ENCODE assay signal across 23 cellular contexts in genomic region chr10:63498665-63499064, GRCh38.
"Had no signal": no experiment of that assay in that cellular context is flagged by ENCODE, and none has a peak within 500 bp of the region (broad histone marks: within the 10 kb centered on the region; RNA-seq: fewer than 3 reads in every experiment).

No MANE protein-coding gene starts in this region.

- H3K4me3 Mint-ChIP-seq: activated B cell treated with CpG ODN at 0.5 μM for 24 hours; activated CD4-positive, alpha-beta memory T cell treated with anti-CD3 and anti-CD28 coated beads for 36 hours; activated T-helper 17 cell treated with anti-CD3 and anti-CD28 coated beads, Interleukin-2, amount 50 U/mL, for 72 hours; brain; nephron progenitor cell had no signal

- DNase-seq: activated B cell treated with CpG ODN at 0.5 μM for 24 hours; activated CD4-positive, alpha-beta memory T cell treated with anti-CD3 and anti-CD28 coated beads for 36 hours; activated CD4-positive, alpha-beta T cell treated with anti-CD3 and anti-CD28 coated beads for 4 hours; activated naive CD4-positive, alpha-beta T cell treated with Interleukin-2 at 50 U/mL for 16 hours; activated T-cell treated with anti-CD3 and anti-CD28 coated beads for 4 hours; anterior cingulate cortex; central memory CD4-positive, alpha-beta T cell; cortex of kidney; gastrocnemius medialis; head of caudate nucleus; kidney; nephron progenitor cell; nucleus accumbens; posterior cingulate gyrus; stimulated activated CD4-positive, alpha-beta T cell treated with anti-CD3 and anti-CD28 coated beads, Interleukin-12 subunit alpha, Interleukin-12 subunit beta, amount 100 ng/mL, for 4 hours; stimulated activated CD4-positive, alpha-beta T cell treated with anti-CD3 and anti-CD28 coated beads, Interleukin-1b, Interleukin-23, amount 100 ng/mL, for 48 hours; stimulated activated CD8-positive, alpha-beta memory T cell treated with anti-CD3 and anti-CD28 coated beads, Interleukin-4, amount 100 ng/mL, for 48 hours; stimulated activated naive CD4-positive, alpha-beta T cell treated with Interleukin-2 at 50 U/mL for 16 hours; substantia nigra; tibial artery had no signal

- H3K27me3 Mint-ChIP-seq: activated B cell treated with CpG ODN at 0.5 μM for 24 hours; activated CD4-positive, alpha-beta memory T cell treated with anti-CD3 and anti-CD28 coated beads for 36 hours; activated T-helper 17 cell treated with anti-CD3 and anti-CD28 coated beads, Interleukin-2, amount 50 U/mL, for 72 hours; brain had no signal

- H3K9me3 Mint-ChIP-seq: activated B cell treated with CpG ODN at 0.5 μM for 24 hours; activated CD4-positive, alpha-beta memory T cell treated with anti-CD3 and anti-CD28 coated beads for 36 hours; activated T-helper 17 cell treated with anti-CD3 and anti-CD28 coated beads, Interleukin-2, amount 50 U/mL, for 72 hours had no signal

- ATAC-seq: activated T-helper 17 cell treated with anti-CD3 and anti-CD28 coated beads, Interleukin-2, amount 50 U/mL, for 72 hours; gastrocnemius medialis; left lobe of liver had no signal

- H3K27ac Mint-ChIP-seq: activated B cell treated with CpG ODN at 0.5 μM for 24 hours; activated CD4-positive, alpha-beta memory T cell treated with anti-CD3 and anti-CD28 coated beads for 36 hours; activated T-helper 17 cell treated with anti-CD3 and anti-CD28 coated beads, Interleukin-2, amount 50 U/mL, for 72 hours; nephron progenitor cell had no signal
